Comparison of ENCODE assay signal across 1 cellular context in the genomic region with DNA sequence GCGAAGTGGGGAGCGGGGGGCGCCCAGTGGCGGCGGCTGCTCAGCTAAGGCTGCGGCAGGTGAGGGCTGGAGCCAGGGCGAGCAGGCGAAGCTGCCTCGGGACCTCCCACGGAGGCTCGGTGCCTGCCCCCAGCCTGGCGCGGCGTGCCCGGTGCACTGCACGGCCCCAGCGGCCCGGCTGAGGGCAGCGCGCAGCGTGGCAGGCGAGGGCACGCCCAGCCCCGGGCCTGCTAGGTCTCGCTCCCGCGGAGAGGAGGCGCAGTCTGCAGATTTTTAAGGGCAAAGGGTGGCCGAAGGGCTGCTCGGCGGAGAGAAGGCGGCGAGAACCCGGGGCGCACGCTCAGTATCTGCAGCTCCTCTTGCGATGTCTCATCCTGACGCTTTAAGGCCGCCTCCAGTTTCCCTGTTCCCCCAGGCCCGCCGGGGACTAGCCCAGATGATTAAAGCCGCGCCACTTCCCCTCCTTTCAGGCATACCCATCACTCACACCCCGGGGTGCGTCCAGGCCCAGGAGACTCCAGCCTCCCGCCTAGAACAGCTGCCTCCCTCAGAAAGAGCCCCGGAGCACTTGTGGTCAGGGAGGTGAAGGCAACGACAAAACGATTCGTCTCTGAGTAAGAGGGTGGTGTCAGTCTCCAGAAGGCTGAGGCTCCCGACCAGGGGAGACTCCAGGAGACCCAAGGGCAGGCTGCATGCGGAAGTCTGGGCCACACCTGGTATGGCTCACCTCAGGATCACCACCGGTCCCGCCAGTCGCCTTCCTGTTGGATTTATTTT.
TF ChIP-seq lines count a peak whose summit lies in the region.

A gene with protein sequence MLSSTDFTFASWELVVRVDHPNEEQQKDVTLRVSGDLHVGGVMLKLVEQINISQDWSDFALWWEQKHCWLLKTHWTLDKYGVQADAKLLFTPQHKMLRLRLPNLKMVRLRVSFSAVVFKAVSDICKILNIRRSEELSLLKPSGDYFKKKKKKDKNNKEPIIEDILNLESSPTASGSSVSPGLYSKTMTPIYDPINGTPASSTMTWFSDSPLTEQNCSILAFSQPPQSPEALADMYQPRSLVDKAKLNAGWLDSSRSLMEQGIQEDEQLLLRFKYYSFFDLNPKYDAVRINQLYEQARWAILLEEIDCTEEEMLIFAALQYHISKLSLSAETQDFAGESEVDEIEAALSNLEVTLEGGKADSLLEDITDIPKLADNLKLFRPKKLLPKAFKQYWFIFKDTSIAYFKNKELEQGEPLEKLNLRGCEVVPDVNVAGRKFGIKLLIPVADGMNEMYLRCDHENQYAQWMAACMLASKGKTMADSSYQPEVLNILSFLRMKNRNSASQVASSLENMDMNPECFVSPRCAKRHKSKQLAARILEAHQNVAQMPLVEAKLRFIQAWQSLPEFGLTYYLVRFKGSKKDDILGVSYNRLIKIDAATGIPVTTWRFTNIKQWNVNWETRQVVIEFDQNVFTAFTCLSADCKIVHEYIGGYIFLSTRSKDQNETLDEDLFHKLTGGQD (minus strand): TSS at position 158 of the 777 bp plus-strand sequence. CDS start 3,476 bp downstream, outside the sequence.

TF ChIP-seq in HepG2, 621 proteins besides CTCF, POLR2A, EP300 and RAD21 (continued from another document and continues in another):
- TF ChIP-seq JUNB (CRISPR knock-in tag; IDR thresholded peaks at IDR 0.05; ENCODE audit: borderline replicate concordance) (peak; percentile 69; the same call in 1 of the 2 replicates), RARA (CRISPR knock-in tag; IDR thresholded peaks at IDR 0.05) (peak; percentile 81), NR1H2 (CRISPR knock-in tag; IDR thresholded peaks at IDR 0.05; ENCODE audit: borderline replicate concordance, low read depth) (0 out of 2 replicates have a peak, but pooled peaks have one; percentile 66), SNAPC2 (CRISPR knock-in tag; IDR thresholded peaks at IDR 0.05) (peak; percentile 57; the same call in 1 of the 2 replicates), TOE1 (CRISPR knock-in tag; IDR thresholded peaks at IDR 0.05) (peak; percentile 53; the same call in 1 of the 2 replicates), HOXA3 (CRISPR knock-in tag; IDR thresholded peaks at IDR 0.05) (peak; percentile 86; the same call in 1 of the 2 replicates), MBD4 (IDR thresholded peaks at IDR 0.05; ENCODE audit: borderline replicate concordance, low read length) (no peak), HES4 (CRISPR knock-in tag; IDR thresholded peaks at IDR 0.05; ENCODE audit: borderline replicate concordance) (peak; percentile 97), NRL (CRISPR knock-in tag; IDR thresholded peaks at IDR 0.05; ENCODE audit: borderline replicate concordance) (peak; percentile 98), ZNF709 (CRISPR knock-in tag; IDR thresholded peaks at IDR 0.05) (peak; percentile 93), FOXA1 (IDR thresholded peaks at IDR 0.05) (no peak), FOXA1 (CRISPR knock-in tag; IDR thresholded peaks at IDR 0.05) (no peak), GABPB1 (CRISPR knock-in tag; IDR thresholded peaks at IDR 0.05) (peak; percentile 71), ZNF761 (CRISPR knock-in tag; conservative IDR thresholded peaks at IDR 0.05) (peak; percentile 93), MAFF (IDR thresholded peaks at IDR 0.05; ENCODE audit: low read depth, low read length) (no peak), NR2C2 (CRISPR knock-in tag; IDR thresholded peaks at IDR 0.05; ENCODE audit: borderline replicate concordance) (peak; percentile 67; the same call in 1 of the 2 replicates), ZBTB21 (CRISPR knock-in tag; IDR thresholded peaks at IDR 0.05) (no peak), ZNF629 (CRISPR knock-in tag; conservative IDR thresholded peaks at IDR 0.05) (peak; percentile 58; the same call in 1 of the 2 replicates), CREB1 (IDR thresholded peaks at IDR 0.05) (no peak), CREB1 (CRISPR knock-in tag; IDR thresholded peaks at IDR 0.05) (no peak), JDP2 (CRISPR knock-in tag; IDR thresholded peaks at IDR 0.05; ENCODE audit: borderline replicate concordance) (no peak; the same call in 1 of the 2 replicates), KLF11 (CRISPR knock-in tag; IDR thresholded peaks at IDR 0.05) (no peak; the same call in 1 of the 2 replicates), ZNF251 (CRISPR knock-in tag; IDR thresholded peaks at IDR 0.05) (no peak; the same call in 1 of the 2 replicates), ZNF816 (CRISPR knock-in tag; IDR thresholded peaks at IDR 0.05; ENCODE audit: borderline replicate concordance) (no peak), ZNF431 (CRISPR knock-in tag; IDR thresholded peaks at IDR 0.05; ENCODE audit: borderline replicate concordance, low read depth) (peak; percentile 91; the same call in 1 of the 2 replicates), ZNF558 (CRISPR knock-in tag; IDR thresholded peaks at IDR 0.05; ENCODE audit: borderline replicate concordance) (peak; percentile 91; the same call in 1 of the 2 replicates), PHF8 (CRISPR knock-in tag; IDR thresholded peaks at IDR 0.05) (peak; percentile 95), SMARCC2 (IDR thresholded peaks at IDR 0.05) (no peak), ZBTB7A (CRISPR knock-in tag; IDR thresholded peaks at IDR 0.05) (no peak; the same call in 1 of the 2 replicates), ARNTL (CRISPR knock-in tag; IDR thresholded peaks at IDR 0.05) (0 out of 2 replicates have a peak, but pooled peaks have one; percentile 35), ZNF143 (CRISPR knock-in tag; IDR thresholded peaks at IDR 0.05) (no peak; the same call in 1 of the 2 replicates)
- TF ChIP-seq, protein P1, sequence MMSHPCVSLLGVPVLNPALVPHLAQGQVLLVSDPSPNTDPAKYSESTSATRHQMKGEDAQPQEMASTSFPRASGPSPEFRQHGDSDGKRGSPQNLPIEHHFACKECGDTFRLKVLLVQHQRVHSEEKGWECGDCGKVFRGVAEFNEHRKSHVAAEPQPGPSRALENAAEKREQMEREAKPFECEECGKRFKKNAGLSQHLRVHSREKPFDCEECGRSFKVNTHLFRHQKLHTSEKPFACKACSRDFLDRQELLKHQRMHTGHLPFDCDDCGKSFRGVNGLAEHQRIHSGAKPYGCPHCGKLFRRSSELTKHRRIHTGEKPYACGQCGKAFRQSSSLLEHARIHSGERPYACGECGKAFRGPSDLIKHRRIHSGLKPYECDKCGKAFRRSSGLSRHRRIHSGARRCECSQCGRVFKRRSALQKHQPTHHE (CRISPR knock-in tag; IDR thresholded peaks at IDR 0.05; ENCODE audit: borderline replicate concordance): peak; percentile 80; the same call in 1 of the 2 replicates
- TF ChIP-seq, protein P2, sequence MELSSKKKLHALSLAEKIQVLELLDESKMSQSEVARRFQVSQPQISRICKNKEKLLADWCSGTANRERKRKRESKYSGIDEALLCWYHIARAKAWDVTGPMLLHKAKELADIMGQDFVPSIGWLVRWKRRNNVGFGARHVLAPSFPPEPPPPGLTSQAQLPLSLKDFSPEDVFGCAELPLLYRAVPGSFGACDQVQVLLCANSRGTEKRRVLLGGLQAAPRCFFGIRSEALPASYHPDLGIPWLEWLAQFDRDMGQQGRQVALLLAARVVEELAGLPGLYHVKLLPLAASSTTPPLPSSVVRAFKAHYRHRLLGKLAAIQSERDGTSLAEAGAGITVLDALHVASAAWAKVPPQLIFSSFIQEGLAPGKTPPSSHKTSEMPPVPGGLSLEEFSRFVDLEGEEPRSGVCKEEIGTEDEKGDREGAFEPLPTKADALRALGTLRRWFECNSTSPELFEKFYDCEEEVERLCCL (CRISPR knock-in tag; IDR thresholded peaks at IDR 0.05; ENCODE audit: borderline replicate concordance): no peak
- TF ChIP-seq, protein P3, sequence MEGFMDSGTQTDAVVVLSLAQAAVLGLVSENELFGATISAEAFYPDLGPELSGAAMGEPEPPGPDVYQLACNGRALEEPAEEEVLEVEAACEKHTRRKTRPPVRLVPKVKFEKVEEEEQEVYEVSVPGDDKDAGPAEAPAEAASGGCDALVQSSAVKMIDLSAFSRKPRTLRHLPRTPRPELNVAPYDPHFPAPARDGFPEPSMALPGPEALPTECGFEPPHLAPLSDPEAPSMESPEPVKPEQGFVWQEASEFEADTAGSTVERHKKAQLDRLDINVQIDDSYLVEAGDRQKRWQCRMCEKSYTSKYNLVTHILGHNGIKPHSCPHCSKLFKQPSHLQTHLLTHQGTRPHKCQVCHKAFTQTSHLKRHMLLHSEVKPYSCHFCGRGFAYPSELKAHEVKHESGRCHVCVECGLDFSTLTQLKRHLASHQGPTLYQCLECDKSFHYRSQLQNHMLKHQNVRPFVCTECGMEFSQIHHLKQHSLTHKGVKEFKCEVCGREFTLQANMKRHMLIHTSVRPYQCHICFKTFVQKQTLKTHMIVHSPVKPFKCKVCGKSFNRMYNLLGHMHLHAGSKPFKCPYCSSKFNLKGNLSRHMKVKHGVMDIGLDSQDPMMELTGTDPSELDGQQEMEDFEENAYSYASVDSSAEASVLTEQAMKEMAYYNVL (CRISPR knock-in tag; IDR thresholded peaks at IDR 0.05; ENCODE audit: borderline replicate concordance): peak; percentile 42; the same call in 1 of the 2 replicates
- TF ChIP-seq, protein P4, sequence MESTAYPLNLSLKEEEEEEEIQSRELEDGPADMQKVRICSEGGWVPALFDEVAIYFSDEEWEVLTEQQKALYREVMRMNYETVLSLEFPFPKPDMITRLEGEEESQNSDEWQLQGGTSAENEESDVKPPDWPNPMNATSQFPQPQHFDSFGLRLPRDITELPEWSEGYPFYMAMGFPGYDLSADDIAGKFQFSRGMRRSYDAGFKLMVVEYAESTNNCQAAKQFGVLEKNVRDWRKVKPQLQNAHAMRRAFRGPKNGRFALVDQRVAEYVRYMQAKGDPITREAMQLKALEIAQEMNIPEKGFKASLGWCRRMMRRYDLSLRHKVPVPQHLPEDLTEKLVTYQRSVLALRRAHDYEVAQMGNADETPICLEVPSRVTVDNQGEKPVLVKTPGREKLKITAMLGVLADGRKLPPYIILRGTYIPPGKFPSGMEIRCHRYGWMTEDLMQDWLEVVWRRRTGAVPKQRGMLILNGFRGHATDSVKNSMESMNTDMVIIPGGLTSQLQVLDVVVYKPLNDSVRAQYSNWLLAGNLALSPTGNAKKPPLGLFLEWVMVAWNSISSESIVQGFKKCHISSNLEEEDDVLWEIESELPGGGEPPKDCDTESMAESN (CRISPR knock-in tag; conservative IDR thresholded peaks at IDR 0.05): peak; percentile 94; the same call in 1 of the 2 replicates
- TF ChIP-seq, protein P5, sequence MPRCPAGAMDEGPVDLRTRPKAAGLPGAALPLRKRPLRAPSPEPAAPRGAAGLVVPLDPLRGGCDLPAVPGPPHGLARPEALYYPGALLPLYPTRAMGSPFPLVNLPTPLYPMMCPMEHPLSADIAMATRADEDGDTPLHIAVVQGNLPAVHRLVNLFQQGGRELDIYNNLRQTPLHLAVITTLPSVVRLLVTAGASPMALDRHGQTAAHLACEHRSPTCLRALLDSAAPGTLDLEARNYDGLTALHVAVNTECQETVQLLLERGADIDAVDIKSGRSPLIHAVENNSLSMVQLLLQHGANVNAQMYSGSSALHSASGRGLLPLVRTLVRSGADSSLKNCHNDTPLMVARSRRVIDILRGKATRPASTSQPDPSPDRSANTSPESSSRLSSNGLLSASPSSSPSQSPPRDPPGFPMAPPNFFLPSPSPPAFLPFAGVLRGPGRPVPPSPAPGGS (CRISPR knock-in tag; IDR thresholded peaks at IDR 0.05): peak; percentile 96; the same call in 1 of the 2 replicates
- TF ChIP-seq, protein P6, sequence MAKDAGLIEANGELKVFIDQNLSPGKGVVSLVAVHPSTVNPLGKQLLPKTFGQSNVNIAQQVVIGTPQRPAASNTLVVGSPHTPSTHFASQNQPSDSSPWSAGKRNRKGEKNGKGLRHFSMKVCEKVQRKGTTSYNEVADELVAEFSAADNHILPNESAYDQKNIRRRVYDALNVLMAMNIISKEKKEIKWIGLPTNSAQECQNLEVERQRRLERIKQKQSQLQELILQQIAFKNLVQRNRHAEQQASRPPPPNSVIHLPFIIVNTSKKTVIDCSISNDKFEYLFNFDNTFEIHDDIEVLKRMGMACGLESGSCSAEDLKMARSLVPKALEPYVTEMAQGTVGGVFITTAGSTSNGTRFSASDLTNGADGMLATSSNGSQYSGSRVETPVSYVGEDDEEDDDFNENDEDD (CRISPR knock-in tag; IDR thresholded peaks at IDR 0.05; ENCODE audit: borderline replicate concordance): peak; percentile 73; the same call in 1 of the 2 replicates
- TF ChIP-seq, protein P7, sequence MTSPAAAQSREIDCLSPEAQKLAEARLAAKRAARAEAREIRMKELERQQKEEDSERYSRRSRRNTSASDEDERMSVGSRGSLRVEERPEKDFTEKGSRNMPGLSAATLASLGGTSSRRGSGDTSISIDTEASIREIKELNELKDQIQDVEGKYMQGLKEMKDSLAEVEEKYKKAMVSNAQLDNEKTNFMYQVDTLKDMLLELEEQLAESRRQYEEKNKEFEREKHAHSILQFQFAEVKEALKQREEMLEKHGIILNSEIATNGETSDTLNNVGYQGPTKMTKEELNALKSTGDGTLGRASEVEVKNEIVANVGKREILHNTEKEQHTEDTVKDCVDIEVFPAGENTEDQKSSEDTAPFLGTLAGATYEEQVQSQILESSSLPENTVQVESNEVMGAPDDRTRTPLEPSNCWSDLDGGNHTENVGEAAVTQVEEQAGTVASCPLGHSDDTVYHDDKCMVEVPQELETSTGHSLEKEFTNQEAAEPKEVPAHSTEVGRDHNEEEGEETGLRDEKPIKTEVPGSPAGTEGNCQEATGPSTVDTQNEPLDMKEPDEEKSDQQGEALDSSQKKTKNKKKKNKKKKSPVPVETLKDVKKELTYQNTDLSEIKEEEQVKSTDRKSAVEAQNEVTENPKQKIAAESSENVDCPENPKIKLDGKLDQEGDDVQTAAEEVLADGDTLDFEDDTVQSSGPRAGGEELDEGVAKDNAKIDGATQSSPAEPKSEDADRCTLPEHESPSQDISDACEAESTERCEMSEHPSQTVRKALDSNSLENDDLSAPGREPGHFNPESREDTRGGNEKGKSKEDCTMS (CRISPR knock-in tag; conservative IDR thresholded peaks at IDR 0.05): no peak
